In the genomic region with DNA sequence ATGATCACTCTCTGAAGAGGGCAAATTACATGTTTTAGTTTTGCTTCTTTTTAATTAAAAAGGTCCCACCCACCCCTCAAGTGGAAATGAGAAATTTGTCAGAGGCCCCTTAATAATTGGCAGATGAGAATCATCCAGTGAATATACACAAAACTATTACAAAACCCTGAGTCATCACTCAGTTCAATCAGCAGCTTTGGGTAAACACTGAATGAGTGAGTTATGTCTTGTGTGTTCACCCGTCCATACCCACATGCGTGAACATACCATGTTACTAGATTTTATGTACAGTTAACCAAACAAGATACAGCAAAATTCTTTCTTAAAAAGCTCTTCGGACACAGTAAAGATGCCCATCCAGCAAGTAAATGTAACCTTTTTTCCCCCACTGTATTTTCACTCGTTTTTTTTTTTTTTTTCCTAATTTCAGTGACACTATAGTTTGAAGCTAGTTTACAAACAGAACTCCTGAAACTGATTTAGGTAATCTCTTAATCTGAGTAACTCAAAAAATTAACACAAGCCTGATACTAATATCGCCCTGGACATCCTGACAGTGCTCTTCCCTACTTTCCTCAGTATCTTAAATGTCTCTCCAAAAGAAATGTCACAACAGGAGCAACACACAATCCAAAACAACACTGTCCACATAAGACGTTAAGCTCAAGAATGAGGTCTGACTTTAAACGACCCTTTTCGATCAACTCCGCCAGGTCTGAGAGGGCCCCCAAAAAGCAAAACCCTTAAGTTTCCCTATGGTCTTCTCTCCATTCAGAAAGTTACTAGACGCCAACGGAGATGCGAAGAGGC, we compare ENCODE assay signal across 8 cellular contexts. TPM values are rescaled to one million over a fixed set of nuclear protein-coding genes. Genes with fewer than 3 reads are reported as not detected.
DNase-seq lines count a peak whose midpoint lies in the region; ATAC-seq and TF ChIP-seq lines count a peak whose summit lies in the region.

No MANE protein-coding gene starts in this region.

- peak in 1 of 2 experiments; percentile 47 for DNase-seq in Caco-2
- DNase-seq in NCI-H1694 (lab: John Stamatoyannopoulos, UW): peak; percentile 26
- DNase-seq in activated CD4-positive, alpha-beta T cell treated with anti-CD3 and anti-CD28 coated beads, Interleukin-2, amount 10 ng/mL, durations not matched to agents 7 days and 5 days: peak; percentile 15
- DNase-seq in foreskin fibroblast: peak; percentile 66 to 76
- no peak for DNase-seq in osteocyte (ENCODE audit: extremely low spot score, unreplicated experiment)
- DNase-seq in posterior cingulate gyrus: no peak

- no peaks in the 10 kb centered on the region for H3K9me3 Mint-ChIP-seq in Caco-2 (ENCODE audit: unreplicated experiment)
- H3K9me3 Mint-ChIP-seq in activated CD4-positive, alpha-beta T cell treated with anti-CD3 and anti-CD28 coated beads, Interleukin-2, amount 10 ng/mL, durations not matched to agents 7 days and 5 days: no peaks in the 10 kb centered on the region
- no peaks in the 10 kb centered on the region for H3K9me3 Mint-ChIP-seq in osteocyte (ENCODE audit: unreplicated experiment)

- TSS peak; percentile 58 for BruUV-seq in Caco-2 (replicated peaks; lab: Mats Ljungman, UMichigan)

- H3K4me3 Mint-ChIP-seq in Caco-2 (ENCODE audit: unreplicated experiment): peak overlapping the region; percentile 91
- peak overlapping the region; percentile 88 for H3K4me3 Mint-ChIP-seq in activated CD4-positive, alpha-beta T cell treated with anti-CD3 and anti-CD28 coated beads, Interleukin-2, amount 10 ng/mL, durations not matched to agents 7 days and 5 days
- peak overlapping the region; percentile 83 for H3K4me3 Mint-ChIP-seq in osteocyte (ENCODE audit: unreplicated experiment)

- H3K36me3 ChIP-seq in Caco-2 (ENCODE audit: control insufficient read depth, insufficient read depth, low read length): no peaks in the 10 kb centered on the region

- peaks cover 14% of the 10 kb centered on the region for H3K4me1 ChIP-seq in Caco-2

- H3K27me3 Mint-ChIP-seq in Caco-2 (ENCODE audit: insufficient read depth, unreplicated experiment): no peaks in the 10 kb centered on the region
- H3K27me3 Mint-ChIP-seq in activated CD4-positive, alpha-beta T cell treated with anti-CD3 and anti-CD28 coated beads, Interleukin-2, amount 10 ng/mL, durations not matched to agents 7 days and 5 days: no peaks in the 10 kb centered on the region
- H3K27me3 Mint-ChIP-seq in osteocyte (ENCODE audit: unreplicated experiment): no peaks in the 10 kb centered on the region

- TF ChIP-seq CTCF in Caco-2 (IDR thresholded peaks at IDR 0.05; ENCODE audit: insufficient read depth in 1 of 2, low read depth in 1 of 2, low read length in 1 of 2, severe bottlenecking in 1 of 2, unreplicated experiment in 1 of 2) (no peak), foreskin fibroblast (IDR thresholded peaks at IDR 0.05; ENCODE audit: low read depth, low read length) (no peak), osteocyte (IDR thresholded peaks at IDR 0.05) (no peak)

- ATAC-seq in GM21717 (IDR thresholded peaks at IDR 0.05; ENCODE audit: unreplicated experiment) (peak; percentile 25), GM21515 (IDR thresholded peaks at IDR 0.05; ENCODE audit: unreplicated experiment) (no peak)

- POLR2A ChIA-PET in Caco-2 (lab: Charles Lee): interaction anchor here (0.6 to 1.1 kb wide), 4 partner anchors 28 to 610 kb away, joined by 3 to 9 read pairs (median 3); no protein-coding TSS in a partner anchor
- POLR2A ChIA-PET in activated CD4-positive, alpha-beta T cell treated with anti-CD3 and anti-CD28 coated beads, Interleukin-2, amount 10 ng/mL, durations not matched to agents 7 days and 5 days (lab: Charles Lee): interaction anchor here (0.7 kb wide), 1 partner anchor 591 kb away, joined by 3 read pairs; no protein-coding TSS in a partner anchor

- no peaks in the 10 kb centered on the region for H3K9me3 ChIP-seq in Caco-2

- H3K27me3 ChIP-seq in Caco-2 (replicated peaks; ENCODE audit: control insufficient read depth, insufficient read depth, low read length): no peaks in the 10 kb centered on the region

- CTCF ChIA-PET in Caco-2 (lab: Charles Lee): interaction anchor here (0.6 kb wide), 1 partner anchor 10 kb away, joined by 5 read pairs; no protein-coding TSS in a partner anchor
- CTCF ChIA-PET in activated CD4-positive, alpha-beta T cell treated with anti-CD3 and anti-CD28 coated beads, Interleukin-2, amount 10 ng/mL, durations not matched to agents 7 days and 5 days (lab: Charles Lee): interaction anchor here (0.6 to 2.7 kb wide), 7 partner anchors 10 to 739 kb away, joined by 3 to 11 read pairs (median 3); no protein-coding TSS in a partner anchor

- intact Hi-C loops in Caco-2 (cut with micrococcal nuclease; ENCODE audit: unreplicated experiment): loop anchor here (10.0 kb wide), 2 partner anchors 115 to 605 kb away; no protein-coding TSS in a partner anchor
- intact Hi-C loops in posterior cingulate gyrus (cut with DNase I): loop anchor here (2.0 to 10.0 kb wide), 2 partner anchors 73 to 115 kb away; no protein-coding TSS in a partner anchor

- H3K4me3 ChIP-seq in Caco-2 (ENCODE audit: low read depth, low read length) (peak overlapping the region; percentile 80), foreskin fibroblast (ENCODE audit: low read depth in 1 of 2, low read length in 2 of 2) (peak overlapping the region; percentile 64 to 81)

- H3K27ac Mint-ChIP-seq in Caco-2 (ENCODE audit: unreplicated experiment) (peak overlapping the region; percentile 97), osteocyte (ENCODE audit: unreplicated experiment) (peak overlapping the region; percentile 89)
- H3K27ac Mint-ChIP-seq in activated CD4-positive, alpha-beta T cell treated with anti-CD3 and anti-CD28 coated beads, Interleukin-2, amount 10 ng/mL, durations not matched to agents 7 days and 5 days: peak overlapping the region; percentile 88

- H3K4me1 Mint-ChIP-seq in Caco-2 (ENCODE audit: low read depth, unreplicated experiment) (peaks cover 39% of the 10 kb centered on the region), osteocyte (ENCODE audit: unreplicated experiment) (peaks cover 40% of the 10 kb centered on the region)
- peaks cover 48% of the 10 kb centered on the region for H3K4me1 Mint-ChIP-seq in activated CD4-positive, alpha-beta T cell treated with anti-CD3 and anti-CD28 coated beads, Interleukin-2, amount 10 ng/mL, durations not matched to agents 7 days and 5 days

- peaks cover 28% of the 10 kb centered on the region for H3K36me3 Mint-ChIP-seq in Caco-2 (ENCODE audit: insufficient read depth, unreplicated experiment)
- H3K36me3 Mint-ChIP-seq in activated CD4-positive, alpha-beta T cell treated with anti-CD3 and anti-CD28 coated beads, Interleukin-2, amount 10 ng/mL, durations not matched to agents 7 days and 5 days (ENCODE audit: low read depth): peaks cover 23% of the 10 kb centered on the region
- H3K36me3 Mint-ChIP-seq in osteocyte (ENCODE audit: unreplicated experiment): peaks cover 11% of the 10 kb centered on the region

RNA-seq across cellular contexts. Expression of a gene that starts 1.3 kb away (rescaled TPM):
- total RNA-seq in Caco-2 (2022): 79.0 and 84.9 TPM in 2 replicates
- total RNA-seq in activated CD4-positive, alpha-beta T cell treated with anti-CD3 and anti-CD28 coated beads, Interleukin-2, amount 10 ng/mL, durations not matched to agents 7 days and 5 days: 10 to 100 TPM; 46.7 to 50.2 TPM
- total RNA-seq in osteocyte: 36.2 and 43.9 TPM in 2 replicates

Comparison
In these comparisons a context has a peak if more than half of its experiments do, and no peak if none do; other contexts are left out.
1. DNase-seq: peak in NCI-H1694 (single experiment), activated CD4-positive, alpha-beta T cell treated with anti-CD3 and anti-CD28 coated beads, Interleukin-2, amount 10 ng/mL, durations not matched to agents 7 days and 5 days (single experiment) and foreskin fibroblast (2 of 2); none in osteocyte (single experiment) and posterior cingulate gyrus (0 of 10).
2. Peak in every context shown above with its lines, with median percentiles within 50 percentile points of each other: H3K27ac Mint-ChIP-seq and H3K4me3 Mint-ChIP-seq.